Comparison of ENCODE assay signal across 8 cellular contexts in the genomic region with DNA sequence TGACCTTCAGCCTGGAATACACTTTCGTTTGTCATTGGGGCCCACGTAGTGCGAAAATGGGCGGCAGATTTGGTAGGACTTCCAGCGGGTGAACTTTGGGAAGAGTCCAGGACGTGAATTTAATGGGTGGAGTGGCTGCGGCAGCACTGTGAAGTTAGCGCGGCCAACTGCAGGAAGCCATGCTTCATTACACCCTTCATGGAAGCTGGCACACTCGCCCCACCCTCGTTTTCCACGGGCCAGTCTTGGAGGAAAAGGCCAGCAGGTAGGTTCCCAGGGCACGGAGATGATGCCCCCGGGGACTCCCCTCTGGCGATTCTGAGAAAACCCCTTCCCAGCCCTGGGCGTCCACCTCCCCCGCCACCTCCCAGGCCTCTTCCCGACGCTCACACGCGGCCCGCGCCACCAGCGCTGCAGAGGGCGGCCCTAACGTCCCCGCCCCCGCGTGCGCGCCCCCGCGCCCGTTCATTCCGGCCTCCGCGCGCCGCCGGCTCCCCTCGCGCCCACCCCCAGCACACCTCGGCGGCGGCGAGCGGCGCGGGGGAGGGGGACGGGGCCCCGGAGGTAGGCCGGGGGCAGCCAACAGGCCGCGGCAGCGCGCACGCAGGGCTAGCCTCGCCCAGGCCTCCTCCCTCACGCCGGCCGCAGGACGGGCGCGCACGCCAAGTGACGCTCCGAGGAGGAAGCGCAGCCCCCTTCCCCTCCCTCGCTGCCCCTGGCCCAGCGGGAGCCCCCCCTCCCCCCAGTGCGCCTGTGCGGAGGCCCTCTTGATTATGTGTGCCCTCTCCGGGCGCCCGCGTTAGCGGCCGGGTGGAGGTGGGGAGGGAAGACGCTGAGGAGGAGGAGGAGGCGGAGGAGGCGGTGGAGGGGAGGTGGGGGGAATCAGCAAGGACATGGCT. TPM values are rescaled to one million over a fixed set of nuclear protein-coding genes. Genes with fewer than 3 reads are reported as not detected.
DNase-seq lines count a peak whose midpoint lies in the region; ATAC-seq and TF ChIP-seq lines count a peak whose summit lies in the region.

A gene (plus strand): TSS at position 656 of the 899 bp plus-strand sequence. CDS start 413 bp downstream, outside the sequence.

- intact Hi-C loops in posterior cingulate gyrus (cut with DNase I) = loop anchor here (2.0 to 10.0 kb wide), 3 partner anchors 37 to 791 kb away; a partner anchor contains a TSS

- peak; percentile 90 for DNase-seq in HFFc6
- DNase-seq in NCI-H1092 treated with DMSO at 0.1 percent for 48 hours (lab: John Stamatoyannopoulos, UW) = peak; percentile 90
- peak; percentile 59 to 78 for DNase-seq in SW 1271 (lab: John Stamatoyannopoulos, UW)
- peak; percentile 89 for DNase-seq in activated naive CD8-positive, alpha-beta T cell treated with anti-CD3 and anti-CD28 coated beads, Interleukin-2, amount 50 U/mL, for 24 hours
- peak; percentile 98 to 99 for DNase-seq in cardiac muscle cell (ENCODE audit: low read depth in 1 of 2, low spot score in 1 of 2)
- DNase-seq in posterior cingulate gyrus = peak; percentile 84 to 99 (median 92)
- peak; percentile 98 for DNase-seq in type B pancreatic cell (ENCODE audit: extremely low spot score, unreplicated experiment)

- ATAC-seq in activated naive CD8-positive, alpha-beta T cell treated with anti-CD3 and anti-CD28 coated beads, Interleukin-2, amount 50 U/mL, for 24 hours = peak; percentile 93

- H3K27me3 ChIP-seq in cardiac muscle cell = no peaks in the 10 kb centered on the region

- H3K4me1 Mint-ChIP-seq in HFFc6 (ENCODE audit: low read depth) = peaks cover 38% of the 10 kb centered on the region
- peaks cover 26% of the 10 kb centered on the region for H3K4me1 Mint-ChIP-seq in activated naive CD8-positive, alpha-beta T cell treated with anti-CD3 and anti-CD28 coated beads, Interleukin-2, amount 50 U/mL, for 24 hours
- peaks cover 18% of the 10 kb centered on the region for H3K4me1 Mint-ChIP-seq in type B pancreatic cell (ENCODE audit: unreplicated experiment)

- H3K9me3 Mint-ChIP-seq in HFFc6 (no peaks in the 10 kb centered on the region), type B pancreatic cell (no peaks in the 10 kb centered on the region)
- H3K9me3 Mint-ChIP-seq in activated naive CD8-positive, alpha-beta T cell treated with anti-CD3 and anti-CD28 coated beads, Interleukin-2, amount 50 U/mL, for 24 hours = no peaks in the 10 kb centered on the region

- H3K27ac Mint-ChIP-seq in HFFc6 (peak within 1 kb of the TSS; percentile 98), type B pancreatic cell (peak within 1 kb of the TSS; percentile 97)
- H3K27ac Mint-ChIP-seq in activated naive CD8-positive, alpha-beta T cell treated with anti-CD3 and anti-CD28 coated beads, Interleukin-2, amount 50 U/mL, for 24 hours = peak within 1 kb of the TSS; percentile 88

- peak within 1 kb of the TSS; percentile 46 for H3K4me3 ChIP-seq in cardiac muscle cell

- peaks cover 4% of the 10 kb centered on the region; the same call in 1 of the 2 replicates for H3K36me3 Mint-ChIP-seq in HFFc6 (ENCODE audit: low read depth)
- H3K36me3 Mint-ChIP-seq in activated naive CD8-positive, alpha-beta T cell treated with anti-CD3 and anti-CD28 coated beads, Interleukin-2, amount 50 U/mL, for 24 hours (ENCODE audit: low read depth) = peaks cover 15% of the 10 kb centered on the region
- peaks cover 8% of the 10 kb centered on the region for H3K36me3 Mint-ChIP-seq in type B pancreatic cell

- H3K27me3 Mint-ChIP-seq in HFFc6 (ENCODE audit: insufficient read depth) (no peaks in the 10 kb centered on the region), type B pancreatic cell (peaks cover 3% of the 10 kb centered on the region)
- H3K27me3 Mint-ChIP-seq in activated naive CD8-positive, alpha-beta T cell treated with anti-CD3 and anti-CD28 coated beads, Interleukin-2, amount 50 U/mL, for 24 hours = peaks cover 5% of the 10 kb centered on the region

- TF ChIP-seq CTCF in HFFc6 (IDR thresholded peaks at IDR 0.05) (peak; percentile 55), cardiac muscle cell (IDR thresholded peaks at IDR 0.05; ENCODE audit: low read depth, low read length) (peak; percentile 30), type B pancreatic cell (conservative IDR thresholded peaks at IDR 0.05) (peak; percentile 59)

- H3K27ac ChIP-seq in cardiac muscle cell = peak within 1 kb of the TSS; percentile 98

- H3K36me3 ChIP-seq in cardiac muscle cell = peaks cover 8% of the 10 kb centered on the region

- H3K4me3 Mint-ChIP-seq in HFFc6 (peak within 1 kb of the TSS; percentile 94), type B pancreatic cell (peak within 1 kb of the TSS; percentile 95)
- H3K4me3 Mint-ChIP-seq in activated naive CD8-positive, alpha-beta T cell treated with anti-CD3 and anti-CD28 coated beads, Interleukin-2, amount 50 U/mL, for 24 hours = peak within 1 kb of the TSS; percentile 83

- H3K9me3 ChIP-seq in cardiac muscle cell (ENCODE audit: low read depth) = no peaks in the 10 kb centered on the region

- TF ChIP-seq POLR2A in GM10847 (IDR thresholded peaks at IDR 0.05; ENCODE audit: extremely low read depth, insufficient read length) = peak; percentile 88

- H3K4me1 ChIP-seq in cardiac muscle cell (ENCODE audit: low read depth) = peaks cover 36% of the 10 kb centered on the region

RNA-seq across cellular contexts. Expression of the gene that starts here (rescaled TPM):
- 10 to 100 TPM; 21.8 to 25.2 (median 22.9) TPM for total RNA-seq in HFFc6 (2021; fragmentation: NEBNext Ultra II Directional; extraction: Animal tissue kit (Norgen Biotek cat#: 25700))
- total RNA-seq in cardiac muscle cell (26.0 and 40.6 TPM in 2 replicates), type B pancreatic cell (ENCODE audit: low replicate concordance) (45.8 and 46.8 TPM in 2 replicates)
- polyA plus RNA-seq in cardiac muscle cell = 38.4 and 39.5 TPM in 2 replicates

Comparison
In these comparisons a context has a peak if more than half of its experiments do, and no peak if none do; other contexts are left out.
1. Peak in every context shown above with its lines: DNase-seq, ATAC-seq, H3K4me3 ChIP-seq and H3K27ac ChIP-seq.